Comparison of ENCODE assay signal across 2 cellular contexts in genomic region chr9:97053717-97054116, GRCh38.
TF ChIP-seq lines count a peak whose summit lies in the region.

No MANE protein-coding gene starts in this region.

TF ChIP-seq in HEK293, 187 proteins besides CTCF, POLR2A, EP300 and RAD21 (continued from another document):
- TF ChIP-seq PRDM10 (tag by site-specific recombination; IDR thresholded peaks at IDR 0.05), result peak; percentile 88
- TF ChIP-seq ZNF155 (tag by site-specific recombination; IDR thresholded peaks at IDR 0.05), result no peak
- TF ChIP-seq KLF17 (tag by site-specific recombination; IDR thresholded peaks at IDR 0.05), result no peak
- no peak for TF ChIP-seq ZBTB17 (tag by site-specific recombination; IDR thresholded peaks at IDR 0.05)
- no peak for TF ChIP-seq ZFP37 (tag by site-specific recombination; IDR thresholded peaks at IDR 0.05)
- no peak for TF ChIP-seq SETDB1 (IDR thresholded peaks at IDR 0.05; ENCODE audit: insufficient read length, low read length)

TF ChIP-seq in WTC11, 78 proteins besides CTCF, POLR2A, EP300 and RAD21 (continued from another document):
- TF ChIP-seq JUN (CRISPR knock-in tag; IDR thresholded peaks at IDR 0.05) (no peak), MLX (CRISPR knock-in tag; IDR thresholded peaks at IDR 0.05) (no peak), CREM (CRISPR knock-in tag; IDR thresholded peaks at IDR 0.05) (no peak), PRDM15 (CRISPR knock-in tag; IDR thresholded peaks at IDR 0.05) (no peak), ATF6 (CRISPR knock-in tag; IDR thresholded peaks at IDR 0.05) (no peak), ZNF671 (CRISPR knock-in tag; IDR thresholded peaks at IDR 0.05) (no peak), SP1 (CRISPR knock-in tag; conservative IDR thresholded peaks at IDR 0.05) (no peak), FOXJ3 (CRISPR knock-in tag; IDR thresholded peaks at IDR 0.05; ENCODE audit: borderline replicate concordance) (no peak), ZBTB21 (CRISPR knock-in tag; IDR thresholded peaks at IDR 0.05; ENCODE audit: borderline replicate concordance) (no peak), PREB (CRISPR knock-in tag; IDR thresholded peaks at IDR 0.05; ENCODE audit: borderline replicate concordance) (no peak), SMAD4 (CRISPR knock-in tag; IDR thresholded peaks at IDR 0.05) (no peak), IRF1 (CRISPR knock-in tag; IDR thresholded peaks at IDR 0.05) (no peak), SMAD3 (CRISPR knock-in tag; IDR thresholded peaks at IDR 0.05; ENCODE audit: borderline replicate concordance) (no peak)
